In genomic region chr5:98783051-98783649, GRCh38 we compare ENCODE assay signal across 29 cellular contexts. TPM values are rescaled to one million over a fixed set of nuclear protein-coding genes. Genes with fewer than 3 reads are reported as not detected.
DNase-seq lines count a peak whose midpoint lies in the region; ATAC-seq and TF ChIP-seq lines count a peak whose summit lies in the region.
"Had no signal": no experiment of that assay in that cellular context is flagged by ENCODE, and none has a peak within 500 bp of the region (broad histone marks: within the 10 kb centered on the region; RNA-seq: fewer than 3 reads in every experiment).

No MANE protein-coding gene starts in this region.

- no peak for DNase-seq in AG10803 (ENCODE audit: low read depth)
- DNase-seq in IMR-90: no peak
- DNase-seq in esophagus muscularis mucosa (ENCODE audit: extremely low spot score): no peak
- DNase-seq in progenitor cell of endocrine pancreas (ENCODE audit: low spot score, unreplicated experiment): no peak
- DNase-seq in NCI-H524 treated with DMSO at 0.1 percent for 48 hours (lab: John Stamatoyannopoulos, UW): no peak
- DNase-seq in testis: no peak
- no peak for DNase-seq in NCI-H69 (lab: John Stamatoyannopoulos, UW)
- DNase-seq: activated CD4-positive, alpha-beta T cell treated with anti-CD3 and anti-CD28 coated beads, Interleukin-2, amount 10 ng/mL, durations not matched to agents 24 days and 14 days; activated CD8-positive, alpha-beta memory T cell treated with anti-CD3 and anti-CD28 coated beads for 24 hours; activated naive CD4-positive, alpha-beta T cell treated with anti-CD3 and anti-CD28 coated beads, Interleukin-2, amount 50 U/mL, for 16 hours; activated T-cell treated with anti-CD3 and anti-CD28 coated beads for 4 hours; brain microvascular endothelial cell; CD4-positive, alpha-beta T cell; glutamatergic neuron; Karpas-422; left ventricle myocardium superior; NCI-H1417; NCI-H2029 treated with DMSO at 0.1 percent for 48 hours; NCI-H2227 treated with DMSO at 0.1 percent for 48 hours; NCI-H526 treated with DMSO at 0.1 percent for 48 hours; posterior cingulate gyrus; right lobe of liver; SHP77; stimulated activated CD8-positive, alpha-beta memory T cell treated with anti-CD3 and anti-CD28 coated beads, Interleukin-4, amount 100 ng/mL, for 48 hours had no signal

- H4K91ac ChIP-seq in IMR-90 (ENCODE audit: insufficient read depth, low read depth, low read length): no peak overlapping the region

- peaks cover 12% of the 10 kb centered on the region for H3K4me1 Mint-ChIP-seq in progenitor cell of endocrine pancreas (ENCODE audit: low read depth)
- H3K4me1 Mint-ChIP-seq: activated CD4-positive, alpha-beta T cell treated with anti-CD3 and anti-CD28 coated beads, Interleukin-2, amount 10 ng/mL, durations not matched to agents 24 days and 14 days had no signal

- BruUV-seq in IMR-90 (replicated peaks; lab: Mats Ljungman, UMichigan): no TSS peak

- no peak for TF ChIP-seq RAD21 in IMR-90 (IDR thresholded peaks at IDR 0.05; ENCODE audit: low read length)

- dilution Hi-C loops in IMR-90 (cut with HindIII; ENCODE audit: low sequenced_read_pairs, unreplicated experiment): no loop called here

- peaks cover 0 to 47% of the 10 kb centered on the region in 2 experiments; a peak in 3 of 4 replicates for H3K79me1 ChIP-seq in IMR-90 (ENCODE audit: low read depth in 1 of 2, low read length in 2 of 2)

- no peak overlapping the region for H3K56ac ChIP-seq in IMR-90 (ENCODE audit: extremely low read depth, insufficient read depth, low read length)

- peak overlapping the region; percentile 21 for H2BK5ac ChIP-seq in IMR-90 (ENCODE audit: low read depth, low read length, poor library complexity, severe bottlenecking)

- H3K9me3 ChIP-seq in IMR-90 (ENCODE audit: control insufficient read depth, insufficient read depth, low read length) (no peaks in the 10 kb centered on the region), esophagus muscularis mucosa (no peaks in the 10 kb centered on the region), testis (no peaks in the 10 kb centered on the region)
- H3K9me3 ChIP-seq: HAP-1, right lobe of liver, upper lobe of left lung had no signal

- CTCF ChIA-PET in IMR-90 (lab: Yijun Ruan, JAX): interaction anchor here (1.2 kb wide), 1 partner anchor 12 kb away, joined by 7 read pairs; no protein-coding TSS in a partner anchor

- no peak for TF ChIP-seq EP300 in esophagus muscularis mucosa (IDR thresholded peaks at IDR 0.05)

- H3K36me3 ChIP-seq in IMR-90 (ENCODE audit: control insufficient read depth, insufficient read depth, low read length): peaks cover 41% of the 10 kb centered on the region
- peaks cover 8 to 57% (median 14%) of the 10 kb centered on the region in 4 donors for H3K36me3 ChIP-seq in esophagus muscularis mucosa
- H3K36me3 ChIP-seq in testis (ENCODE audit: low read depth, missing control alignments): no peaks in the 10 kb centered on the region
- H3K36me3 ChIP-seq: right lobe of liver had no signal

- no peak overlapping the region for H3K18ac ChIP-seq in IMR-90 (ENCODE audit: low read depth, low read length)

- no peak overlapping the region for H2BK120ac ChIP-seq in IMR-90 (ENCODE audit: low read depth, low read length)

- H2BK20ac ChIP-seq in IMR-90 (ENCODE audit: low read depth, low read length): no peak overlapping the region

- no peak overlapping the region for H3K4ac ChIP-seq in IMR-90 (ENCODE audit: low read depth, low read length)

- H3K4me3 ChIP-seq in AG10803 (ENCODE audit: low read length): 0 out of 2 replicates have a peak overlapping the region, but pooled peaks have one; percentile 2
- H3K4me3 ChIP-seq in IMR-90 (ENCODE audit: insufficient read depth, low read depth, low read length): no peak overlapping the region
- peak overlapping the region in 1 of 4 donors; percentile 11 for H3K4me3 ChIP-seq in esophagus muscularis mucosa
- no peak overlapping the region for H3K4me3 ChIP-seq in testis
- H3K4me3 ChIP-seq: HAP-1, neural progenitor cell, right lobe of liver, upper lobe of left lung had no signal

- TF ChIP-seq CTCF in AG10803 (conservative IDR thresholded peaks at IDR 0.05; ENCODE audit: low read length) (no peak), IMR-90 (conservative IDR thresholded peaks at IDR 0.05; ENCODE audit: low read depth, low read length) (no peak), esophagus muscularis mucosa (IDR thresholded peaks at IDR 0.05) (no peak), progenitor cell of endocrine pancreas (IDR thresholded peaks at IDR 0.05; ENCODE audit: unreplicated experiment) (no peak), testis (IDR thresholded peaks at IDR 0.05) (no peak)

- H2BK15ac ChIP-seq in IMR-90 (ENCODE audit: low read depth, low read length): no peak overlapping the region

- no peaks in the 10 kb centered on the region for H3K9me3 Mint-ChIP-seq in progenitor cell of endocrine pancreas (ENCODE audit: low read depth)
- H3K9me3 Mint-ChIP-seq: activated CD4-positive, alpha-beta T cell treated with anti-CD3 and anti-CD28 coated beads, Interleukin-2, amount 10 ng/mL, durations not matched to agents 24 days and 14 days; activated T-helper 2 cell treated with anti-CD3 and anti-CD28 coated beads, Interferon-gamma antibody, Interleukin-2, Interleukin-4, amounts not matched to agents 10 μg/mL and 5 μg/mL and 100 μg/mL, durations not matched to agents 14 hours and 24 hours and 36 hours; CD4-positive, alpha-beta T cell had no signal

- H3K9me1 ChIP-seq in IMR-90 (ENCODE audit: insufficient read depth, low read length): peaks cover 32% of the 10 kb centered on the region

- H3K27ac ChIP-seq in IMR-90 (ENCODE audit: insufficient read depth, low read length): no peak overlapping the region
- H3K27ac ChIP-seq in esophagus muscularis mucosa (replicated peaks in 1 of 4): peak overlapping the region; percentile 20 to 42 (median 25)
- no peak overlapping the region for H3K27ac ChIP-seq in testis
- H3K27ac ChIP-seq: brain microvascular endothelial cell, neural progenitor cell, right lobe of liver, upper lobe of left lung had no signal

- H3K4me3 Mint-ChIP-seq in progenitor cell of endocrine pancreas (ENCODE audit: low read depth): no peak overlapping the region
- H3K4me3 Mint-ChIP-seq: activated CD4-positive, alpha-beta T cell treated with anti-CD3 and anti-CD28 coated beads, Interleukin-2, amount 10 ng/mL, durations not matched to agents 24 days and 14 days; CD4-positive, alpha-beta T cell had no signal

- TF ChIP-seq POLR2A in IMR-90 (IDR thresholded peaks at IDR 0.05; ENCODE audit: low read depth, low read length) (peak; percentile 43; the same call in 1 of the 2 replicates), esophagus muscularis mucosa (IDR thresholded peaks at IDR 0.05; ENCODE audit: low read depth) (no peak), testis (IDR thresholded peaks at IDR 0.05) (no peak)

- peak overlapping the region; percentile 68 for H3K4me2 ChIP-seq in IMR-90 (ENCODE audit: low read depth, low read length)
- H3K4me2 ChIP-seq: neural progenitor cell had no signal

- H3K27ac Mint-ChIP-seq in progenitor cell of endocrine pancreas: peak overlapping the region; percentile 41
- H3K27ac Mint-ChIP-seq: activated CD4-positive, alpha-beta T cell treated with anti-CD3 and anti-CD28 coated beads, Interleukin-2, amount 10 ng/mL, durations not matched to agents 24 days and 14 days; activated T-helper 2 cell treated with anti-CD3 and anti-CD28 coated beads, Interferon-gamma antibody, Interleukin-2, Interleukin-4, amounts not matched to agents 10 μg/mL and 5 μg/mL and 100 μg/mL, durations not matched to agents 14 hours and 24 hours and 36 hours; CD4-positive, alpha-beta T cell; neural progenitor cell had no signal

- POLR2A ChIA-PET in IMR-90 (lab: Charles Lee; ENCODE audit: unreplicated experiment): no interaction called here

- H2AK9ac ChIP-seq in IMR-90 (replicated peaks; ENCODE audit: low read depth, low read length, poor library complexity): no peak overlapping the region

- H4K8ac ChIP-seq in IMR-90 (ENCODE audit: low read depth in 2 of 2, low read length in 2 of 2): no peak overlapping the region

- no peak overlapping the region for H2AFZ ChIP-seq in IMR-90 (replicated peaks; ENCODE audit: low read length, poor library complexity)
- H2AFZ ChIP-seq: neural progenitor cell had no signal

- no peak overlapping the region for H2AK5ac ChIP-seq in IMR-90 (ENCODE audit: low read depth, low read length)

- no CpG with 5 or more reads among the region's 3 CpGs for WGBS in IMR-90 (ENCODE audit: extremely low coverage in 2 of 2, insufficient read length in 1 of 2), 2 experiments
- WGBS in esophagus muscularis mucosa: 92% methylated on average over 2 of the region's 3 CpGs
- WGBS in testis, 2 donors: 82 to 94% methylated on average over 2 to 3 of the region's 3 CpGs

- H3K27me3 ChIP-seq in IMR-90 (ENCODE audit: control insufficient read depth, insufficient read depth, low read length) (no peaks in the 10 kb centered on the region), esophagus muscularis mucosa (no peaks in the 10 kb centered on the region), testis (no peaks in the 10 kb centered on the region)
- H3K27me3 ChIP-seq: brain microvascular endothelial cell, neural progenitor cell, right lobe of liver, upper lobe of left lung had no signal

- H3K27me3 Mint-ChIP-seq in progenitor cell of endocrine pancreas: no peaks in the 10 kb centered on the region
- H3K27me3 Mint-ChIP-seq: CD4-positive, alpha-beta T cell had no signal

- H3K14ac ChIP-seq in IMR-90 (replicated peaks; ENCODE audit: low read depth, low read length): 0 out of 2 replicates have a peak overlapping the region, but pooled peaks have one; percentile 22

- no peak overlapping the region for H4K5ac ChIP-seq in IMR-90 (ENCODE audit: low read depth, low read length)

- intact Hi-C loops in IMR-90 (cut with micrococcal nuclease) (no loop called here), esophagus muscularis mucosa (cut with DNase I) (no loop called here), testis (cut with DNase I; ENCODE audit: low total_unique reads) (no loop called here)

- no peak overlapping the region for H3K9ac ChIP-seq in IMR-90 (ENCODE audit: low read depth, low read length)
- H3K9ac ChIP-seq: neural progenitor cell had no signal

- peak overlapping the region; percentile 62; the same call in 1 of the 2 replicates for H3K23ac ChIP-seq in IMR-90 (ENCODE audit: low read depth, low read length)

- peaks cover 33% of the 10 kb centered on the region for H3K4me1 ChIP-seq in IMR-90 (ENCODE audit: control insufficient read depth, insufficient read depth, low read length)
- peaks cover 53 to 100% (median 100%) of the 10 kb centered on the region in 4 donors for H3K4me1 ChIP-seq in esophagus muscularis mucosa
- H3K4me1 ChIP-seq in testis: peaks cover 10% of the 10 kb centered on the region
- H3K4me1 ChIP-seq: HAP-1 had no signal

- H4K20me1 ChIP-seq in IMR-90 (ENCODE audit: insufficient read depth, low read length): peaks cover 97% of the 10 kb centered on the region

- peaks cover 13% of the 10 kb centered on the region for H3K36me3 Mint-ChIP-seq in progenitor cell of endocrine pancreas (ENCODE audit: insufficient read depth)

- ATAC-seq in IMR-90 (ENCODE audit: low read depth) (no peak; the same call in 1 of the 2 replicates), GM18909 (IDR thresholded peaks at IDR 0.05; ENCODE audit: poor library complexity, unreplicated experiment) (no peak)
- ATAC-seq: left ventricle myocardium superior, right lobe of liver had no signal

- in situ Hi-C loops in IMR-90 (cut with MboI; ENCODE audit: low sequenced_read_pairs): loop anchor here (25.0 kb wide), 1 partner anchor 1246 kb away; no protein-coding TSS in a partner anchor

RNA-seq across cellular contexts. Expression of gene RGMB, which starts 9.7 kb away (rescaled TPM):
- total RNA-seq in IMR-90 (2012; rRNA removed) (74.4 and 83.0 TPM in 2 replicates), esophagus muscularis mucosa (100 to 1,000 TPM; 145 to 198 (median 183) TPM), progenitor cell of endocrine pancreas (20.4 and 24.4 TPM in 2 replicates), testis (10 to 100 TPM; 41.2 to 47.4 TPM)
- polyA plus RNA-seq in IMR-90 (2012; rRNA removed) (128 and 129 TPM in 2 replicates), testis (ENCODE audit: insufficient read depth, low read depth, low replicate concordance) (22.4 TPM)
- 104 and 165 TPM in 2 replicates for polyA plus RNA-seq in IMR-90 (2012; cell fraction: cytosol; rRNA removed)
- 301 and 527 TPM in 2 replicates for polyA plus RNA-seq in IMR-90 (2012; cell fraction: nucleus; rRNA removed; ENCODE audit: low replicate concordance)

Comparison
In these comparisons a context has a peak if more than half of its experiments do, and no peak if none do; other contexts are left out.
1. H3K27ac ChIP-seq: peak in esophagus muscularis mucosa (4 of 4); none in IMR-90 (single experiment) and testis (0 of 2).